9 cellular contexts compared by ENCODE assay signal in genomic region chr10:73289958-73290357, GRCh38.
"Had no signal": no experiment of that assay in that cellular context is flagged by ENCODE, and none has a peak within 500 bp of the region (broad histone marks: within the 10 kb centered on the region; RNA-seq: fewer than 3 reads in every experiment).

No MANE protein-coding gene starts in this region.

- H3K4me1 Mint-ChIP-seq: GM23338, H9 had no signal

- H3K27ac ChIP-seq: HL-60 had no signal

- H3K27me3 Mint-ChIP-seq: IgD-negative memory B cell had no signal

- ATAC-seq: GM23338, HepG2 had no signal

- FAIRE-seq: H1, HepG2 had no signal

- H3K4me3 ChIP-seq: GM23338 had no signal

- H3K27ac Mint-ChIP-seq: GM23338, H9, HFFc6, IgD-negative memory B cell had no signal

- H2AFZ ChIP-seq: GM23338 had no signal

- H3K4me3 Mint-ChIP-seq: GM23338, H9, HFFc6, IgD-negative memory B cell had no signal

- DNase-seq: H9, HCEC 1CT, HFFc6, KG1 had no signal

- H3K4me2 ChIP-seq: GM23338 had no signal
